23 cellular contexts compared by ENCODE assay signal in genomic region chr9:69460002-69460401, GRCh38.
"Had no signal": no experiment of that assay in that cellular context is flagged by ENCODE, and none has a peak within 500 bp of the region (broad histone marks: within the 10 kb centered on the region; RNA-seq: fewer than 3 reads in every experiment).

No MANE protein-coding gene starts in this region.

- H3K4me2 ChIP-seq: KMS-11 had no signal

- H3K36me3 ChIP-seq: SJSA1 had no signal

- H3K4me3 ChIP-seq: K562, SJSA1, SK-N-MC had no signal

- H3K27me3 Mint-ChIP-seq: IgD-negative memory B cell had no signal

- H3K9me3 Mint-ChIP-seq: IgD-negative memory B cell had no signal

- ATAC-seq: K562 had no signal

- DNase-seq: NCI-H1092, NCI-H1105 treated with DMSO at 0.1 percent for 48 hours, NCI-H1417 treated with DMSO at 0.1 percent for 48 hours, NCI-H146, NCI-H1694 treated with DMSO at 0.1 percent for 48 hours, NCI-H1930, NCI-H2081, NCI-H2107, NCI-H2227 treated with DMSO at 0.1 percent for 48 hours, NCI-H524, NCI-H526 treated with DMSO at 0.1 percent for 48 hours, NCI-H748 treated with DMSO at 0.1 percent for 48 hours, Right ventricle myocardium superior, RPMI8226, SIG-M5 had no signal

- H3K27me3 ChIP-seq: SJSA1 had no signal

- H3K27ac Mint-ChIP-seq: IgD-negative memory B cell had no signal

- H3K27ac ChIP-seq: HL-60, KMS-11, SJSA1, SK-N-MC had no signal

- H3K36me3 Mint-ChIP-seq: IgD-negative memory B cell had no signal

- H3K4me1 ChIP-seq: SJSA1 had no signal

- H3K9me3 ChIP-seq: SJSA1 had no signal

- H3K4me1 Mint-ChIP-seq: IgD-negative memory B cell had no signal

- H3K9ac ChIP-seq: KMS-11 had no signal

- FAIRE-seq: HTR-8/SVneo, K562, RCC 7860 had no signal

- H3K4me3 Mint-ChIP-seq: IgD-negative memory B cell had no signal
